ENCODE assay signal across 23 cellular contexts in the genomic region with DNA sequence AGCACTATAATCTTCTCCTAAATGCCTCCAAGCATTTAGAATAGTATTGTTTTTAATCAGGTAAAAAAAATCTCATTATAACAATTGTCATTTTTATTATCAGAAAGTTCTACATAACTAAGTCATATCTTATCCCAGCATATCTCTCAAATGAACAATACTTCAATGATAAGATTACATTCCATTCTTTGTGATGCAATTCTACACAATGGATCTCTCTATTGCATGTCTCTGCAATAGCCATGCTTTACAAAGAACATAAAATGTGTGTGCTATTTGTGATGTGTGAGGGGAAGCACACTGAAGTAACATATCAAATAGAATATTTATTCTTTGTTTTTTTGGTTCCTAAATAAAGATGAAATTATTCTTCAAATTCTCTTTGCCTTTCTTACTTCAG.
"Had no signal": no experiment of that assay in that cellular context is flagged by ENCODE, and none has a peak within 500 bp of the region (broad histone marks: within the 10 kb centered on the region; RNA-seq: fewer than 3 reads in every experiment).

No MANE protein-coding gene starts in this region.

- H3K9me3 ChIP-seq: colonic mucosa, esophagus squamous epithelium, gastrocnemius medialis, heart right ventricle, left lung, lower lobe of right lung had no signal

- H3K27me3 Mint-ChIP-seq: effector memory CD8-positive, alpha-beta T cell had no signal

- H3K4me3 Mint-ChIP-seq: dendritic cell treated with granulocyte-macrophage colony-stimulating factor and Interleukin-4, amounts not matched to agents 40 ng/mL and 50 ng/mL, for 4 days; effector memory CD8-positive, alpha-beta T cell; endodermal cell had no signal

- H3K27me3 ChIP-seq: colonic mucosa, esophagus squamous epithelium, gastrocnemius medialis, heart right ventricle, left lung had no signal

- H3K9me3 Mint-ChIP-seq: dendritic cell treated with granulocyte-macrophage colony-stimulating factor and Interleukin-4, amounts not matched to agents 40 ng/mL and 50 ng/mL, for 4 days; effector memory CD8-positive, alpha-beta T cell; endodermal cell had no signal

- H3K4me1 ChIP-seq: colonic mucosa, esophagus squamous epithelium, gastrocnemius medialis, heart right ventricle, left lung, lower lobe of right lung had no signal

- DNase-seq: colonic mucosa; cortex of kidney; effector CD8-positive, alpha-beta T cell; effector memory CD8-positive, alpha-beta T cell; endodermal cell; erythroblast; esophagus squamous epithelium; foreskin fibroblast; foreskin melanocyte; gastrocnemius medialis; glutamatergic neuron; head of caudate nucleus; heart right ventricle; hippocampal formation; left cardiac atrium; left lung; left ventricle myocardium superior; lower lobe of right lung; mesenchymal stem cell; midbrain had no signal

- H3K27ac ChIP-seq: colonic mucosa, epithelial cell of prostate, esophagus squamous epithelium, gastrocnemius medialis, heart right ventricle, left lung, lower lobe of right lung had no signal

- H3K36me3 ChIP-seq: colonic mucosa, esophagus squamous epithelium, gastrocnemius medialis, heart right ventricle, left lung, lower lobe of right lung had no signal

- H3K27ac Mint-ChIP-seq: dendritic cell treated with granulocyte-macrophage colony-stimulating factor and Interleukin-4, amounts not matched to agents 40 ng/mL and 50 ng/mL, for 4 days; effector memory CD8-positive, alpha-beta T cell; endodermal cell had no signal

- H3K4me3 ChIP-seq: colonic mucosa, esophagus squamous epithelium, gastrocnemius medialis, heart right ventricle, left lung, lower lobe of right lung had no signal

- ATAC-seq: effector memory CD8-positive, alpha-beta T cell; esophagus mucosa; gastrocnemius medialis; heart right ventricle; left cardiac atrium; left lung; left ventricle myocardium superior; lower lobe of right lung had no signal
